ENCODE assay signal across 8 cellular contexts in the genomic region with DNA sequence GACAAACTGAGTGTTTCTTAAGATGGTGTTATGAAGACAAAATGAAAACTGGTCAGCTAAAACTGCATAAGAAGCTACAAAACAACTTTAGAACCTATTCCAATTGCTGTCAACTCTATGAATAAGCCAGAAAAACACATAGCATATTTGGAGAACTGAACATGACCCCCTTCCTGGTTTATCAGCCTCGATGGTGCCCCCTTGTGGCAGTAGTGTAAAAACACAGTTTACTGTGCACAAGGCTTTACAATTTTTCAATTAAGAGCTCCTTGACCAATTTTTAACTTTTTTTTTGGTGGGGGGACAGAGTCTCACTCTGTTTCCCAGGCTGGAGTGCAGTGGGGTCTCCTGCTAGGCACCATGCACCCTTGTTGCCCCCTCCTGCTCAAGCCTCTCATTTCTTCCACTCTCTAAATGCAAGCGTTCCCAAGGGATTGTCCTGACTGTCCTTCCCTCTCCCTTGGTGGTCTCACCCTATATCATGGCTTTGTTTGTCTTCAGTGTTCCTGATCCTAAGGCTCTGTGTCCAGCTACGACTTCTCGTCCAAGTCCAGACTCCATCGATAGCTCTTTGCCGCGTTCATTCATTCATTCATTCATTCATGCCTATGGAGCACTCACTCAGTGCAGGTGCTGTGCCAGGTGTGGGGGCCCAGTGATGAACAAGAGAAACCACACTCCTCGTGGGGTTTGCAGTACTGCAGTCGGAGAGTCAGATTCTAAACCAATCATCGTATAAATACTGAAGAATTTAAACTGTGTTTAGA. TPM values are rescaled to one million over a fixed set of nuclear protein-coding genes. Genes with fewer than 3 reads are reported as not detected.
DNase-seq lines count a peak whose midpoint lies in the region; ATAC-seq and TF ChIP-seq lines count a peak whose summit lies in the region.

No MANE protein-coding gene starts in this region.

- peaks cover 23% of the 10 kb centered on the region for H3K4me1 Mint-ChIP-seq in stimulated activated memory B cell treated with anti-CD40 and anti-IgM and Interleukin-4, amounts not matched to agents 10 μg/mL and 1 μg/mL and 100 μg/mL, for 72 hours

- H3K4me3 ChIP-seq in AG10803 (ENCODE audit: low read length) (no peak overlapping the region), HAP-1 (no peak overlapping the region), dorsolateral prefrontal cortex (no peak overlapping the region)

- intact Hi-C loops in dorsolateral prefrontal cortex (cut with DNase I), result no loop called here

- no peak overlapping the region for H3K27ac Mint-ChIP-seq in stimulated activated memory B cell treated with anti-CD40 and anti-IgM and Interleukin-4, amounts not matched to agents 10 μg/mL and 1 μg/mL and 100 μg/mL, for 72 hours

- peak overlapping the region in 40 of 59 donors; percentile 2 to 75 (median 50) for H3K27ac ChIP-seq in dorsolateral prefrontal cortex

- DNase-seq in AG10803 (ENCODE audit: low read depth), result peak; percentile 80
- peak; percentile 81 to 85 for DNase-seq in HAP-1 (ENCODE audit: low spot score in 2 of 2)
- DNase-seq in NCI-H774 (lab: John Stamatoyannopoulos, UW), result peak; percentile 71
- peak; percentile 69 to 71 for DNase-seq in activated CD4-positive, alpha-beta T cell treated with anti-CD3 and anti-CD28 coated beads, Interleukin-2, amount 50 U/mL, for 4 hours
- peak in 2 of 10 donors; percentile 61 to 65 for DNase-seq in dorsolateral prefrontal cortex
- DNase-seq in mucosa of gallbladder (ENCODE audit: low spot score), result peak; percentile 36

- no peak overlapping the region for H3K4me3 Mint-ChIP-seq in stimulated activated memory B cell treated with anti-CD40 and anti-IgM and Interleukin-4, amounts not matched to agents 10 μg/mL and 1 μg/mL and 100 μg/mL, for 72 hours

- H3K27me3 Mint-ChIP-seq in stimulated activated memory B cell treated with anti-CD40 and anti-IgM and Interleukin-4, amounts not matched to agents 10 μg/mL and 1 μg/mL and 100 μg/mL, for 72 hours, result no peaks in the 10 kb centered on the region

- in situ Hi-C loops in HAP-1 (cut with MboI; ENCODE audit: low sequenced_read_pairs), result no loop called here

- peaks cover 26% of the 10 kb centered on the region for H3K36me3 ChIP-seq in HAP-1 (replicated peaks)

- H3K9me3 ChIP-seq in HAP-1, result no peaks in the 10 kb centered on the region

- TF ChIP-seq CTCF in AG10803 (conservative IDR thresholded peaks at IDR 0.05; ENCODE audit: low read length) (peak; percentile 84), dorsolateral prefrontal cortex (IDR thresholded peaks at IDR 0.05 in 54 of 56, conservative IDR thresholded peaks at IDR 0.05 in 2 of 56; ENCODE audit: low read depth in 1 of 56, partially characterized antibody in 56 of 56) (peak; percentile 58 to 95 (median 80))

- peaks cover 33% of the 10 kb centered on the region for H3K36me3 Mint-ChIP-seq in stimulated activated memory B cell treated with anti-CD40 and anti-IgM and Interleukin-4, amounts not matched to agents 10 μg/mL and 1 μg/mL and 100 μg/mL, for 72 hours

- H3K27me3 ChIP-seq in HAP-1 (ENCODE audit: low read depth) (no peaks in the 10 kb centered on the region), dorsolateral prefrontal cortex (no peaks in the 10 kb centered on the region)

- H3K4me1 ChIP-seq in HAP-1, result 0 out of 2 replicates have a peak, but pooled peaks cover 4% of the 10 kb centered on the region

- ATAC-seq in stimulated activated memory B cell treated with anti-CD40 and anti-IgM and Interleukin-4, amounts not matched to agents 10 μg/mL and 1 μg/mL and 100 μg/mL, for 72 hours, result peak; percentile 70
- no peak for ATAC-seq in GM18520 (IDR thresholded peaks at IDR 0.05; ENCODE audit: unreplicated experiment)

- no peaks in the 10 kb centered on the region for H3K9me3 Mint-ChIP-seq in stimulated activated memory B cell treated with anti-CD40 and anti-IgM and Interleukin-4, amounts not matched to agents 10 μg/mL and 1 μg/mL and 100 μg/mL, for 72 hours

RNA-seq across cellular contexts. Expression of a gene that starts 7.5 kb away (rescaled TPM):
- total RNA-seq in dorsolateral prefrontal cortex (100 to 1,000 TPM; 536 to 941 (median 703) TPM), mucosa of gallbladder (723 TPM)

RNA-seq across cellular contexts. Expression of a gene that starts 16.0 kb away (rescaled TPM):
- total RNA-seq in dorsolateral prefrontal cortex, result 1 to 10 TPM in 2 of 120 experiments, not detected in 118; 1.3 to 1.5 TPM
- not detected for total RNA-seq in mucosa of gallbladder

RNA-seq across cellular contexts. Expression of a gene that starts 38.3 kb away (rescaled TPM):
- total RNA-seq in dorsolateral prefrontal cortex (10 to 100 TPM in 101 of 120 experiments, 1 to 10 TPM in 19; 5.9 to 49.7 (median 14.5) TPM), mucosa of gallbladder (1.9 TPM)
